Comparison of ENCODE assay signal across 2 cellular contexts in the genomic region with DNA sequence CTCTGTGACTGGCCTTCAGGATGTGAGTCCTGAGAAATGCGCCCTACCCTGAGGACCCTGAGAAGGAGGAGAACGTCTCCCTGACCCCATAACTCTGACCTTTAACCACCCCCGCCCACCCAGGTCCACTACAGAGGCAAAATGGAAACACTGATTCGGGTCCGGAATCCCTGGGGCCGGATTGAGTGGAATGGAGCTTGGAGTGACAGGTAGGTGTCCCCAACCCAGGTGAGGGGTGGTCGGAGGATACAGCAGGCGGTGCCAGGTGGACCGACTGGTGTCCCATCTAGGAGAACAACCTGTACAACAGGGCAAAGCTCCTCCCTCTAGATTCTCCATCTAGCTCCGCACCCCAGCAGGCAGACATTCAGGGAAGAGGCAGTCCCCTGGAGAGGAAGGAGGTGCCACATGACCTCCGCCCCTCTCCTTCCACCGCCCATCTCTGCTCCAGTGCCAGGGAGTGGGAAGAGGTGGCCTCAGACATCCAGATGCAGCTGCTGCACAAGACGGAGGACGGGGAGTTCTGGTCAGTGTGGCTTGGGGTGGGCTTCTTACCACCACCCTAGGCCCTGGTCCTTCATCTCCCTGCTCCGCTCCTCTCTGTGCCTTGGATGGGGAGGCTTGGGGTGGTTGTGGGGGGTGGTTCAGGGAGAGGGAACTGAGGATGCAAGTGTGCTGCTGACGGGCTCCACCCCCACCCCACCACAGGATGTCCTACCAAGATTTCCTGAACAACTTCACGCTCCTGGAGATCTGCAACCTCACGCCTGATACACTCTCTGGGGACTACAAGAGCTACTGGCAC.
A peak's percentile ranks its signal among the peaks of the same experiment; 100 is the strongest.
TF ChIP-seq lines count a peak whose summit lies in the region.

No MANE protein-coding gene starts in this region.

TF ChIP-seq in Ishikawa, 13 proteins besides CTCF, POLR2A, EP300 and RAD21:
- TF ChIP-seq USF1 (IDR thresholded peaks at IDR 0.05) = peak; percentile 56
- no peak for TF ChIP-seq REST (IDR thresholded peaks at IDR 0.05; ENCODE audit: low read depth)
- TF ChIP-seq CREB1 (IDR thresholded peaks at IDR 0.05; ENCODE audit: low read depth) = no peak

TF ChIP-seq in GM12878, 131 proteins besides CTCF, POLR2A, EP300 and RAD21:
- TF ChIP-seq BRCA1 (IDR thresholded peaks at IDR 0.05; ENCODE audit: low read depth, low read length) (no peak), USF1 (IDR thresholded peaks at IDR 0.05; ENCODE audit: borderline replicate concordance, extremely low read length, insufficient read depth, low read depth, low read length) (no peak), PML (IDR thresholded peaks at IDR 0.05; ENCODE audit: low read length) (no peak), ZNF384 (IDR thresholded peaks at IDR 0.05; ENCODE audit: borderline replicate concordance, low read depth, low read length) (no peak), POU2F2 (IDR thresholded peaks at IDR 0.05; ENCODE audit: borderline replicate concordance, low read depth, low read length) (no peak), MTA2 (IDR thresholded peaks at IDR 0.05; ENCODE audit: low read depth) (no peak), FOXM1 (IDR thresholded peaks at IDR 0.05; ENCODE audit: low read depth, low read length) (no peak), ASH2L (IDR thresholded peaks at IDR 0.05; ENCODE audit: borderline replicate concordance, low read depth) (no peak), REST (IDR thresholded peaks at IDR 0.05; ENCODE audit: low read depth, low read length) (no peak), HDGF (IDR thresholded peaks at IDR 0.05) (no peak), KLF5 (IDR thresholded peaks at IDR 0.05; ENCODE audit: partially characterized antibody) (no peak), IRF4 (IDR thresholded peaks at IDR 0.05; ENCODE audit: low read depth, low read length) (no peak), CBX3 (IDR thresholded peaks at IDR 0.05; ENCODE audit: borderline replicate concordance, low read depth) (no peak), RAD51 (IDR thresholded peaks at IDR 0.05) (no peak), BHLHE40 (IDR thresholded peaks at IDR 0.05; ENCODE audit: borderline replicate concordance in 1 of 2, low read depth in 2 of 2, low read length in 1 of 2) (no peak), PBX3 (IDR thresholded peaks at IDR 0.05; ENCODE audit: insufficient replicate concordance, low read depth, low read length) (no peak), STAT3 (IDR thresholded peaks at IDR 0.05; ENCODE audit: low read depth, low read length) (no peak), IKZF2 (IDR thresholded peaks at IDR 0.05) (no peak), ATF7 (IDR thresholded peaks at IDR 0.05; ENCODE audit: low read depth) (no peak), ZSCAN29 (IDR thresholded peaks at IDR 0.05) (no peak)
